In the genomic region with DNA sequence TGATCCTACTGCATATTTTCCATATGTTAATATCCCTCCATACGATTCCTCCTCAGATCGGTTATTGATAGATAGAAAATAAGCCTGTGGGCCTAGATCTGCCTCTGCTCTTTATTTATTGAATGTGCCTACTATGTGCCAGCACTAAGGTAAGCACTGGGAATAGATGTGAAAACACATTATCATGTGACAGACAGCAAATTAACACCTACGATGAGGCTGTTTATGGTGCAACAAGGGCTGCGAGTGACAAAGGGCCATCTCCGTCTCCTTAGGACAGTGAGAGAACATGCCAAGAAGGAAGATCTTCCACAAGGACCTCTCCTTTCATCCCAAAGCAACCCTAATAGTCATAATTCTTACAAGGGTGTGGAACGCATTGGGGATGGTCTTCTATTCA, we compare ENCODE assay signal across 1 cellular context.
TF ChIP-seq lines count a peak whose summit lies in the region.

No MANE protein-coding gene starts in this region.

TF ChIP-seq in WTC11, 78 proteins besides CTCF, POLR2A, EP300 and RAD21 (continued from another document):
- TF ChIP-seq CDX4 (CRISPR knock-in tag; IDR thresholded peaks at IDR 0.05; ENCODE audit: borderline replicate concordance): no peak
- TF ChIP-seq ATF2 (CRISPR knock-in tag; IDR thresholded peaks at IDR 0.05; ENCODE audit: borderline replicate concordance, low read depth): no peak
- no peak for TF ChIP-seq ARID4B (CRISPR knock-in tag; IDR thresholded peaks at IDR 0.05; ENCODE audit: borderline replicate concordance)
- TF ChIP-seq NFATC4 (CRISPR knock-in tag; IDR thresholded peaks at IDR 0.05): no peak
- TF ChIP-seq NR2C2 (CRISPR knock-in tag; IDR thresholded peaks at IDR 0.05): no peak
- TF ChIP-seq TCF7 (CRISPR knock-in tag; IDR thresholded peaks at IDR 0.05; ENCODE audit: low read depth): no peak
- TF ChIP-seq ZBTB43 (CRISPR knock-in tag; IDR thresholded peaks at IDR 0.05): no peak
- TF ChIP-seq ZNF219 (CRISPR knock-in tag; IDR thresholded peaks at IDR 0.05; ENCODE audit: borderline replicate concordance): no peak
TF ChIP-seq in WTC11: peak in this region for 0.
